Comparison of ENCODE assay signal across 21 cellular contexts in genomic region chrX:20319054-20319453, GRCh38.
"Had no signal": no experiment of that assay in that cellular context is flagged by ENCODE, and none has a peak within 500 bp of the region (broad histone marks: within the 10 kb centered on the region; RNA-seq: fewer than 3 reads in every experiment).

No MANE protein-coding gene starts in this region.

- DNase-seq: colonic mucosa; dermis blood vessel endothelial cell; effector memory CD4-positive, alpha-beta T cell; erythroblast; esophagus squamous epithelium; foreskin melanocyte; hypothalamus; natural killer cell; pancreas; spleen; stimulated activated CD4-positive, alpha-beta T cell treated with anti-CD3 and anti-CD28 coated beads, Interleukin-4, amount 100 ng/mL, for 4 hours; stimulated activated naive B cell treated with anti-CD40 and anti-IgM and Interleukin-4, amounts not matched to agents 10 μg/mL and 1 μg/mL and 100 μg/mL, for 72 hours; upper lobe of left lung had no signal

- H3K27ac Mint-ChIP-seq: memory B cell; natural killer cell; stimulated activated naive B cell treated with anti-CD40 and anti-IgM and Interleukin-4, amounts not matched to agents 10 μg/mL and 1 μg/mL and 100 μg/mL, for 72 hours; stimulated activated naive CD8-positive, alpha-beta T cell treated with anti-CD3 and anti-CD28 coated beads, Interleukin-15, Interleukin-2, amounts not matched to agents 100 ng/mL and 50 ng/mL, for 24 hours had no signal

- H3K9me3 Mint-ChIP-seq: memory B cell; natural killer cell; stimulated activated naive B cell treated with anti-CD40 and anti-IgM and Interleukin-4, amounts not matched to agents 10 μg/mL and 1 μg/mL and 100 μg/mL, for 72 hours; stimulated activated naive CD8-positive, alpha-beta T cell treated with anti-CD3 and anti-CD28 coated beads, Interleukin-15, Interleukin-2, amounts not matched to agents 100 ng/mL and 50 ng/mL, for 24 hours had no signal

- H3K4me1 ChIP-seq: colonic mucosa, pancreas, tibial nerve, upper lobe of left lung had no signal

- H3K27ac ChIP-seq: colonic mucosa, esophagus squamous epithelium, neutrophil, pancreas, spleen, thoracic aorta, tibial nerve, upper lobe of left lung had no signal

- H3K4me1 Mint-ChIP-seq: neural crest cell had no signal

- H3K36me3 Mint-ChIP-seq: natural killer cell; stimulated activated naive B cell treated with anti-CD40 and anti-IgM and Interleukin-4, amounts not matched to agents 10 μg/mL and 1 μg/mL and 100 μg/mL, for 72 hours had no signal

- H3K4me3 Mint-ChIP-seq: memory B cell; natural killer cell; neural crest cell; stimulated activated naive B cell treated with anti-CD40 and anti-IgM and Interleukin-4, amounts not matched to agents 10 μg/mL and 1 μg/mL and 100 μg/mL, for 72 hours; stimulated activated naive CD8-positive, alpha-beta T cell treated with anti-CD3 and anti-CD28 coated beads, Interleukin-15, Interleukin-2, amounts not matched to agents 100 ng/mL and 50 ng/mL, for 24 hours had no signal

- H3K36me3 ChIP-seq: colonic mucosa, esophagus squamous epithelium, neutrophil, pancreas, spleen, thoracic aorta, tibial nerve, upper lobe of left lung had no signal

- H3K27me3 ChIP-seq: colonic mucosa, esophagus squamous epithelium, neutrophil, spleen, tibial nerve, upper lobe of left lung had no signal

- H3K4me3 ChIP-seq: colonic mucosa, esophagus squamous epithelium, lung, pancreas, spleen, thoracic aorta, tibial nerve, upper lobe of left lung had no signal

- ATAC-seq: natural killer cell; pancreas; sciatic nerve; stimulated activated naive B cell treated with anti-CD40 and anti-IgM and Interleukin-4, amounts not matched to agents 10 μg/mL and 1 μg/mL and 100 μg/mL, for 72 hours had no signal

- H3K9me3 ChIP-seq: colonic mucosa, esophagus squamous epithelium, neutrophil, pancreas, spleen, thoracic aorta, tibial nerve, upper lobe of left lung had no signal

- H3K27me3 Mint-ChIP-seq: memory B cell; stimulated activated naive B cell treated with anti-CD40 and anti-IgM and Interleukin-4, amounts not matched to agents 10 μg/mL and 1 μg/mL and 100 μg/mL, for 72 hours; stimulated activated naive CD8-positive, alpha-beta T cell treated with anti-CD3 and anti-CD28 coated beads, Interleukin-15, Interleukin-2, amounts not matched to agents 100 ng/mL and 50 ng/mL, for 24 hours had no signal
